ENCODE assay signal across 8 cellular contexts in the genomic region with DNA sequence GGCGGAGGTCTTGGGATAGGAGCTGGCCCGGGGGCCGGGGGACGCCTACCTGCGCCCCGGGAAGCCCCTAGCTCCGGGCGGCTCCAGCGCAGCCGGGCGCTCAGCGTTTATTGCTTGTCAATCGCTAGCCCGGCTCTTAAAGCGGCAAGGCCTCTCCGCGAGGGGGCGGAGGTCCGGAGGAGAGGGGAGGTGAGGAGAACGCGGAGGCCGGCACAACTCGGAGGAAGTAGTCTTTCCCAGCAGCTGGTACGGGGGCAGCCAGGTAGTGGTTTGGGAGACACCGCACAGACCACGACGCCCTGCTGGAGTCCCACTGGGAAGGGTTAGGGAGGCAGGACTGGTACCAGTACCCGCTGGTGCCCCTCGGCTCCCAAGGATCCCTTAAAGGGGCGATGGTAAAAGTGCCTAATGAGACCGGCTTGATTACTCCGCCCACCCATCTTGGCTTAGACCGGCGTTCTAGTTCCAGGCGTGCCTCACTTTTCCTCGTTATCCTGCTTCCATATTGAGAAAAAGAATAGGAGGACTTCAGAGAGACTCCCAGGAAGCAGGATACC. TPM values are rescaled to one million over a fixed set of nuclear protein-coding genes. Genes with fewer than 3 reads are reported as not detected.
DNase-seq lines count a peak whose midpoint lies in the region; ATAC-seq and TF ChIP-seq lines count a peak whose summit lies in the region.

A gene with protein sequence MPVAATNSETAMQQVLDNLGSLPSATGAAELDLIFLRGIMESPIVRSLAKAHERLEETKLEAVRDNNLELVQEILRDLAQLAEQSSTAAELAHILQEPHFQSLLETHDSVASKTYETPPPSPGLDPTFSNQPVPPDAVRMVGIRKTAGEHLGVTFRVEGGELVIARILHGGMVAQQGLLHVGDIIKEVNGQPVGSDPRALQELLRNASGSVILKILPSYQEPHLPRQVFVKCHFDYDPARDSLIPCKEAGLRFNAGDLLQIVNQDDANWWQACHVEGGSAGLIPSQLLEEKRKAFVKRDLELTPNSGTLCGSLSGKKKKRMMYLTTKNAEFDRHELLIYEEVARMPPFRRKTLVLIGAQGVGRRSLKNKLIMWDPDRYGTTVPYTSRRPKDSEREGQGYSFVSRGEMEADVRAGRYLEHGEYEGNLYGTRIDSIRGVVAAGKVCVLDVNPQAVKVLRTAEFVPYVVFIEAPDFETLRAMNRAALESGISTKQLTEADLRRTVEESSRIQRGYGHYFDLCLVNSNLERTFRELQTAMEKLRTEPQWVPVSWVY (minus strand): TSS at position 112 of the 557 bp plus-strand sequence. CDS start 3,076 bp downstream, outside the sequence.

- ATAC-seq in left lung (peak; percentile 63), HG02623 (IDR thresholded peaks at IDR 0.05; ENCODE audit: unreplicated experiment) (no peak), HG02870 (IDR thresholded peaks at IDR 0.05; ENCODE audit: unreplicated experiment) (no peak)

- intact Hi-C loops in activated CD4-positive, alpha-beta memory T cell treated with anti-CD3 and anti-CD28 coated beads for 36 hours (cut with micrococcal nuclease), result no loop called here
- intact Hi-C loops in dorsolateral prefrontal cortex (cut with DNase I), result loop anchor here in 1 of 2 donors (5.0 kb wide), 1 partner anchor 130 kb away; the partner anchor contains the start of gene DUSP3
- intact Hi-C loops in left lung (cut with DNase I), result no loop called here

- TF ChIP-seq CTCF in GM06990 (IDR thresholded peaks at IDR 0.05; ENCODE audit: insufficient read depth, low read length, poor library complexity, severe bottlenecking), result no peak
- TF ChIP-seq CTCF in dorsolateral prefrontal cortex (IDR thresholded peaks at IDR 0.05 in 54 of 56, conservative IDR thresholded peaks at IDR 0.05 in 2 of 56; ENCODE audit: low read depth in 1 of 56, partially characterized antibody in 56 of 56), result peak in 43 of 56 donors; percentile 0 to 62 (median 40)
- no peak for TF ChIP-seq CTCF in left lung (IDR thresholded peaks at IDR 0.05)

- peaks cover 11% of the 10 kb centered on the region for H3K27me3 Mint-ChIP-seq in activated CD4-positive, alpha-beta memory T cell treated with anti-CD3 and anti-CD28 coated beads for 36 hours

- H3K4me1 ChIP-seq in left lung, result peaks cover 6 to 27% of the 10 kb centered on the region in 2 donors

- no peak within 1 kb of the TSS for H3K4me3 ChIP-seq in GM06990 (replicated peaks; ENCODE audit: low read depth, low read length)
- peak within 1 kb of the TSS; percentile 59 to 98 (median 91) for H3K4me3 ChIP-seq in dorsolateral prefrontal cortex
- H3K4me3 ChIP-seq in left lung, result peak within 1 kb of the TSS; percentile 31 to 34

- peak within 1 kb of the TSS; percentile 91 to 100 (median 98) for H3K27ac ChIP-seq in dorsolateral prefrontal cortex
- peak within 1 kb of the TSS in 1 of 2 donors; percentile 23 for H3K27ac ChIP-seq in left lung

- CTCF ChIA-PET in activated CD4-positive, alpha-beta memory T cell treated with anti-CD3 and anti-CD28 coated beads for 36 hours (lab: Charles Lee), result interaction anchor here (0.6 to 4.0 kb wide), 12 partner anchors 11 to 1359 kb away, joined by 3 to 33 read pairs (median 4); no protein-coding TSS in a partner anchor

- H3K9me3 ChIP-seq in left lung, result no peaks in the 10 kb centered on the region

- peaks cover 17% of the 10 kb centered on the region for H3K4me1 Mint-ChIP-seq in activated CD4-positive, alpha-beta memory T cell treated with anti-CD3 and anti-CD28 coated beads for 36 hours (ENCODE audit: low read depth)

- DNase-seq in GM06990 (ENCODE audit: extremely low read depth, insufficient read length) (peak; percentile 51), NCI-H345 treated with DMSO at 0.1 percent for 48 hours (lab: John Stamatoyannopoulos, UW; ENCODE audit: unreplicated experiment) (peak; percentile 66), dorsolateral prefrontal cortex (peak; percentile 70 to 92 (median 87)), left lung (peak; percentile 67 to 84)
- DNase-seq in activated CD4-positive, alpha-beta memory T cell treated with anti-CD3 and anti-CD28 coated beads for 36 hours, result peak; percentile 71
- peak; percentile 30 to 41 for DNase-seq in stimulated activated CD4-positive, alpha-beta T cell treated with anti-CD3 and anti-CD28 coated beads, Interleukin-2, amount 100 ng/mL, for 48 hours

- H3K36me3 Mint-ChIP-seq in activated CD4-positive, alpha-beta memory T cell treated with anti-CD3 and anti-CD28 coated beads for 36 hours, result no peaks in the 10 kb centered on the region

- peak within 1 kb of the TSS; percentile 67 for H3K4me3 Mint-ChIP-seq in activated CD4-positive, alpha-beta memory T cell treated with anti-CD3 and anti-CD28 coated beads for 36 hours

- H3K27me3 ChIP-seq in GM06990 (replicated peaks; ENCODE audit: control insufficient read depth, insufficient read depth, low read length) (peaks cover 2% of the 10 kb centered on the region), dorsolateral prefrontal cortex (peaks cover 0 to 4% (median 0%) of the 10 kb centered on the region in 45 donors), left lung (peaks cover 39 to 81% of the 10 kb centered on the region in 2 donors)

- H3K9me3 Mint-ChIP-seq in activated CD4-positive, alpha-beta memory T cell treated with anti-CD3 and anti-CD28 coated beads for 36 hours, result no peaks in the 10 kb centered on the region

- H3K27ac Mint-ChIP-seq in activated CD4-positive, alpha-beta memory T cell treated with anti-CD3 and anti-CD28 coated beads for 36 hours, result no peak within 1 kb of the TSS

- POLR2A ChIA-PET in activated CD4-positive, alpha-beta memory T cell treated with anti-CD3 and anti-CD28 coated beads for 36 hours (lab: Charles Lee), result interaction anchor here (0.6 to 1.7 kb wide), 3 partner anchors 95 to 216 kb away, joined by 3 to 4 read pairs (median 3); partner anchors contain the start of gene HDAC5

- H3K36me3 ChIP-seq in GM06990 (ENCODE audit: control insufficient read depth, insufficient read depth, low read length) (no peaks in the 10 kb centered on the region), left lung (no peaks in the 10 kb centered on the region)

RNA-seq across cellular contexts. Expression of the gene that starts here (rescaled TPM):
- 1 to 10 TPM; 1.8 to 2.0 TPM for total RNA-seq in activated CD4-positive, alpha-beta memory T cell treated with anti-CD3 and anti-CD28 coated beads for 36 hours
- total RNA-seq in dorsolateral prefrontal cortex (10 to 100 TPM; 41.7 to 92.6 (median 64.0) TPM), left lung (1 to 10 TPM; 1.5 to 1.7 TPM)

Comparison
In these comparisons a context has a peak if more than half of its experiments do, and no peak if none do; other contexts are left out.
1. RNA of the gene that starts here (total RNA-seq): 41.7 to 92.6 TPM in dorsolateral prefrontal cortex; 1.8 to 2.0 TPM in activated CD4-positive, alpha-beta memory T cell treated with anti-CD3 and anti-CD28 coated beads for 36 hours and 1.5 to 1.7 TPM in left lung; every median in the first group is over 10 times any median in the second.
2. DNase-seq: peak in every context shown above with its lines; median percentile 87 in dorsolateral prefrontal cortex; 76 in left lung; 71 in activated CD4-positive, alpha-beta memory T cell treated with anti-CD3 and anti-CD28 coated beads for 36 hours; 66 in NCI-H345 treated with DMSO at 0.1 percent for 48 hours; 51 in GM06990; 36 in stimulated activated CD4-positive, alpha-beta T cell treated with anti-CD3 and anti-CD28 coated beads, Interleukin-2, amount 100 ng/mL, for 48 hours.
3. CTCF ChIP-seq: peak in dorsolateral prefrontal cortex (43 of 56); none in GM06990 (single experiment) and left lung (0 of 2).